In the genomic region with DNA sequence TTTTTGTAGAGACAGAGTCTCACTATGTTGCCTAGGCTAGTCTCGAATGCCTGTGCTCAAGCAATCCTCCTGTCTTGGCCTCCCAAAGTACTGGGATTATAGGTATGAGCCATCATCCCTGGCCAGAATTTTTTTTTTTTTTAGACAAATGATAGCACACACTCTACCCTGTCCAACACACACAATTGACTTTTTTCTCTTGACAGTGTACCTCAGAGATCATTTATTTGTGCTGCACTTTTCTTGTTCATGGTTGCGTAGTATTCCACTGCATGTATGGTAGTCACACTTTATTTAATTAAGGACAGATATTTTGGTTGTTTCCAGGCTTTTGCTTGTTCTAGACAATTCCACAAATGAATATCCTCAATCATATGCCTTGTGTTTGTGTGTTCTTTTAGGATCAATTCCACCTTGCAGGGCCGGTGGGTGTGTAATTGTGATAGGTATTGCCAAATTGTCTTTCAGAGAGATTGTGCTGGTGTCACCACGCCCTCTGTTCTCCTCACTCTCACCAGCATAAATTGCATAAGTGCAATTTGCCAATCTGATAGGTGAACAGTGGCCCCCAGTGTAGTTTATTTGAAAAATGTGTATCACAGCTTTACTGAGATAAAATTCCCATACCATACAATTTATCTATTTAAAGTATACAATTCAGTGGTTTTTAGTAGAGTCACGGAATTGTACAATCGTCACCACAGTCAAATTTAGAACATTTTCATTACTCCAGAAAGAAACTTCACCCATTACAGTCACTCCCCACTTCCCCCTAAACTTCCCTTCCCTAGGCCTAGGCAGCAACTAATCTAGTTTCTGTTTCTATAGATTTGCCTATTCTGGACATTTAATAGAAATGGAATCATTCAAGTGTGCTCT, we compare ENCODE assay signal across 11 cellular contexts. TPM values are rescaled to one million over a fixed set of nuclear protein-coding genes. Genes with fewer than 3 reads are reported as not detected.
DNase-seq lines count a peak whose midpoint lies in the region; ATAC-seq, FAIRE-seq and TF ChIP-seq lines count a peak whose summit lies in the region.
"Had no signal": no experiment of that assay in that cellular context is flagged by ENCODE, and none has a peak within 500 bp of the region (broad histone marks: within the 10 kb centered on the region; RNA-seq: fewer than 3 reads in every experiment).

No MANE protein-coding gene starts in this region.

- no peak overlapping the region for H2AFZ ChIP-seq in K562 (ENCODE audit: low read depth, low read length)
- H2AFZ ChIP-seq: parathyroid adenoma had no signal

- peaks cover 0 to 3% (median 2%) of the 10 kb centered on the region in 3 donors for H3K27me3 Mint-ChIP-seq in CD14-positive monocyte (ENCODE audit: low read depth in 3 of 3)

- BruUV-seq in K562 (replicated peaks; lab: Mats Ljungman, UMichigan): no TSS peak

- peak overlapping the region; percentile 86 to 95 (median 93) for H3K27ac Mint-ChIP-seq in CD14-positive monocyte
- H3K27ac Mint-ChIP-seq: CD8-positive, alpha-beta T cell had no signal

- CTCF ChIA-PET in K562 (lab: Yijun Ruan, JAX; ENCODE audit: low intra/inter-chr PET ratio): interaction anchor here (0.6 kb wide), 1 partner anchor 171 kb away, joined by 3 read pairs; no protein-coding TSS in a partner anchor

- H3K9me1 ChIP-seq in K562 (ENCODE audit: control insufficient read depth, insufficient read depth, low read length): no peaks in the 10 kb centered on the region

- ATAC-seq in GM19455 (IDR thresholded peaks at IDR 0.05; ENCODE audit: unreplicated experiment) (peak; percentile 50), HG03354 (IDR thresholded peaks at IDR 0.05; ENCODE audit: poor library complexity, severe bottlenecking, unreplicated experiment) (peak; percentile 75), K562 (no peak)
- ATAC-seq: CD8-positive, alpha-beta T cell had no signal

- no peak for TF ChIP-seq POLR2A in K562 (conservative IDR thresholded peaks at IDR 0.05)
- no peak for TF ChIP-seq POLR2A in uterus (IDR thresholded peaks at IDR 0.05)

- DNase-seq in CD14-positive monocyte (ENCODE audit: low spot score) (peak; percentile 43), K562 (ENCODE audit: extremely low read depth in 1 of 4, low spot score in 3 of 4) (no peak), HT-29 (ENCODE audit: low spot score) (no peak), uterus (no peak), NCI-H2081 (lab: John Stamatoyannopoulos, UW) (no peak)
- no peak for DNase-seq in stimulated activated CD4-positive, alpha-beta T cell treated with anti-CD3 and anti-CD28 coated beads, Interleukin-2, amount 100 ng/mL, for 24 hours
- DNase-seq: CD8-positive, alpha-beta T cell had no signal

- H3K27me3 ChIP-seq in K562 (ENCODE audit: control insufficient read depth in 2 of 2, insufficient read depth in 2 of 2, low read length in 2 of 2) (no peaks in the 10 kb centered on the region), uterus (no peaks in the 10 kb centered on the region)

- TF ChIP-seq CTCF in CD14-positive monocyte (IDR thresholded peaks at IDR 0.05): no peak
- TF ChIP-seq CTCF in K562 (IDR thresholded peaks at IDR 0.05 in 2 of 3, conservative IDR thresholded peaks at IDR 0.05 in 1 of 3; ENCODE audit: insufficient read depth in 2 of 3, low read depth in 1 of 3, low read length in 3 of 3): no peak
- no peak for TF ChIP-seq CTCF in uterus (IDR thresholded peaks at IDR 0.05)

- H3K36me3 Mint-ChIP-seq in CD14-positive monocyte: peaks cover 33 to 40% of the 10 kb centered on the region in 2 donors
- H3K36me3 Mint-ChIP-seq: CD8-positive, alpha-beta T cell had no signal

- peaks cover 36% of the 10 kb centered on the region for H3K4me1 Mint-ChIP-seq in CD14-positive monocyte

- in situ Hi-C loops in K562 (cut with MboI): no loop called here

- no peak overlapping the region for H3K4me2 ChIP-seq in K562 (ENCODE audit: insufficient read depth, low read length)

- no peaks in the 10 kb centered on the region for H3K79me2 ChIP-seq in K562 (ENCODE audit: control insufficient read depth, insufficient read depth, low read length)
- H3K79me2 ChIP-seq: parathyroid adenoma had no signal

- H4K20me1 ChIP-seq in K562 (replicated peaks; ENCODE audit: control insufficient read depth, insufficient read depth, low read length): peaks cover 7% of the 10 kb centered on the region; the same call in 1 of the 2 replicates

- no peak overlapping the region for H3K9ac ChIP-seq in K562 (ENCODE audit: insufficient read depth in 1 of 2, low read depth in 2 of 2, low read length in 2 of 2)
- H3K9ac ChIP-seq: parathyroid adenoma had no signal

- H3K4me3 ChIP-seq in K562 (no peak overlapping the region), uterus (no peak overlapping the region)

- intact Hi-C loops in CD14-positive monocyte (cut with micrococcal nuclease): loop anchor here in 1 of 2 donors (5.0 kb wide), 1 partner anchor 34 kb away; no protein-coding TSS in a partner anchor
- intact Hi-C loops in K562 (cut with micrococcal nuclease): no loop called here
- intact Hi-C loops in uterus (cut with DNase I; ENCODE audit: low total_unique reads): no loop called here

- H3K36me3 ChIP-seq in K562 (ENCODE audit: control insufficient read depth, insufficient read depth, low read length) (peaks cover 5% of the 10 kb centered on the region; the same call in 1 of the 3 replicates), uterus (no peaks in the 10 kb centered on the region)

- no peaks in the 10 kb centered on the region for H3K9me3 Mint-ChIP-seq in CD14-positive monocyte
- H3K9me3 Mint-ChIP-seq: CD8-positive, alpha-beta T cell had no signal

- H3K4me3 Mint-ChIP-seq in CD14-positive monocyte: peak overlapping the region; percentile 9 to 78
- H3K4me3 Mint-ChIP-seq: CD8-positive, alpha-beta T cell had no signal

- no peak for TF ChIP-seq EP300 in K562 (IDR thresholded peaks at IDR 0.05; ENCODE audit: low read length)

- no peak for FAIRE-seq in K562 (lab: Jason Lieb, UNC)
- FAIRE-seq: astrocyte had no signal

- no peak for TF ChIP-seq RAD21 in K562 (CRISPR knock-in tag; conservative IDR thresholded peaks at IDR 0.05 in 1 of 2, IDR thresholded peaks at IDR 0.05 in 1 of 2)

- 49% methylated on average over 6 of the region's 6 CpGs for WGBS in K562 (ENCODE audit: insufficient coverage, low coverage, missing lambda C conversion rate)

- peaks cover 0 to 24% of the 10 kb centered on the region in 2 experiments; a peak in 2 of 5 replicates for H3K4me1 ChIP-seq in K562 (replicated peaks in 1 of 2; ENCODE audit: control insufficient read depth in 2 of 2, insufficient read depth in 2 of 2, low read length in 2 of 2)
- H3K4me1 ChIP-seq in uterus: no peaks in the 10 kb centered on the region
- H3K4me1 ChIP-seq: parathyroid adenoma had no signal

- H3K27ac ChIP-seq in K562 (ENCODE audit: extremely low read depth, low read depth, low read length): no peak overlapping the region
- no peak overlapping the region for H3K27ac ChIP-seq in uterus
- H3K27ac ChIP-seq: parathyroid adenoma had no signal

- no peaks in the 10 kb centered on the region for H3K9me3 ChIP-seq in K562 (replicated peaks; ENCODE audit: control insufficient read depth, insufficient read depth, low read depth, low read length)
- no peaks in the 10 kb centered on the region for H3K9me3 ChIP-seq in uterus

- POLR2A ChIA-PET in K562 (lab: Yijun Ruan, JAX): interaction anchor here (1.9 kb wide), 1 partner anchor 18 kb away, joined by 7 read pairs; no protein-coding TSS in a partner anchor

TF ChIP-seq in K562, 482 proteins besides CTCF, POLR2A, EP300 and RAD21 (continues in another document):
- TF ChIP-seq RFX1 (IDR thresholded peaks at IDR 0.05) (no peak), KDM1A (IDR thresholded peaks at IDR 0.05) (peak in 1 of 2 experiments; percentile 69; a peak in 1 of 4 replicates), SRF (CRISPR knock-in tag; IDR thresholded peaks at IDR 0.05) (no peak), ADNP (tag; IDR thresholded peaks at IDR 0.05) (0 out of 2 replicates have a peak, but pooled peaks have one; percentile 32), SMARCA5 (IDR thresholded peaks at IDR 0.05) (0 out of 2 replicates have a peak, but pooled peaks have one; percentile 50), RBM25 (IDR thresholded peaks at IDR 0.05; ENCODE audit: low read depth, low read length, severe bottlenecking) (peak; percentile 92), PHF8 (IDR thresholded peaks at IDR 0.05; ENCODE audit: borderline replicate concordance, low read length) (no peak)
- TF ChIP-seq, protein P1, sequence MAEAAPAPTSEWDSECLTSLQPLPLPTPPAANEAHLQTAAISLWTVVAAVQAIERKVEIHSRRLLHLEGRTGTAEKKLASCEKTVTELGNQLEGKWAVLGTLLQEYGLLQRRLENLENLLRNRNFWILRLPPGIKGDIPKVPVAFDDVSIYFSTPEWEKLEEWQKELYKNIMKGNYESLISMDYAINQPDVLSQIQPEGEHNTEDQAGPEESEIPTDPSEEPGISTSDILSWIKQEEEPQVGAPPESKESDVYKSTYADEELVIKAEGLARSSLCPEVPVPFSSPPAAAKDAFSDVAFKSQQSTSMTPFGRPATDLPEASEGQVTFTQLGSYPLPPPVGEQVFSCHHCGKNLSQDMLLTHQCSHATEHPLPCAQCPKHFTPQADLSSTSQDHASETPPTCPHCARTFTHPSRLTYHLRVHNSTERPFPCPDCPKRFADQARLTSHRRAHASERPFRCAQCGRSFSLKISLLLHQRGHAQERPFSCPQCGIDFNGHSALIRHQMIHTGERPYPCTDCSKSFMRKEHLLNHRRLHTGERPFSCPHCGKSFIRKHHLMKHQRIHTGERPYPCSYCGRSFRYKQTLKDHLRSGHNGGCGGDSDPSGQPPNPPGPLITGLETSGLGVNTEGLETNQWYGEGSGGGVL (CRISPR knock-in tag; IDR thresholded peaks at IDR 0.05): no peak

RNA-seq across cellular contexts. Expression of a gene that starts 20.1 kb away (rescaled TPM):
- polyA plus RNA-seq in CD14-positive monocyte: 1 to 10 TPM; 4.9 to 6.8 TPM
- 23.1 and 61.0 TPM in 2 replicates for total RNA-seq in K562 (2011; cell fraction: chromatin; rRNA removed; ENCODE audit: low replicate concordance)
- total RNA-seq in K562 (2011; cell fraction: nucleolus; rRNA removed): 26.7 and 29.4 TPM in 2 replicates
- 20.5 and 28.9 TPM in 2 replicates for total RNA-seq in K562 (2011; cell fraction: nucleoplasm; rRNA removed)
- total RNA-seq in K562 (2014; rRNA removed): 2.0 and 4.7 TPM in 2 replicates
- total RNA-seq in K562 (2014; rRNA removed; fragmentation: Illumina TruSeq; extraction: Trizol): 1.4 and 1.9 TPM in 2 replicates
- total RNA-seq in K562 (2015; rRNA removed; fragmentation: Illumina TruSeq; extraction: Trizol): 2.9 and 3.1 TPM in 2 replicates
- total RNA-seq in K562 (2021): 7.0 and 7.7 TPM in 2 replicates
- polyA plus RNA-seq in K562 (2011; rRNA removed): 8.0 and 8.5 TPM in 2 replicates
- 6.8 and 11.9 TPM in 2 replicates for polyA plus RNA-seq in K562 (2011; cell fraction: cytosol; rRNA removed)
- 45.7 and 78.2 TPM in 2 replicates for polyA plus RNA-seq in K562 (2011; cell fraction: nucleus; rRNA removed)
- 4.7 and 5.8 TPM in 2 replicates for polyA plus RNA-seq in K562 (2012)
- polyA plus RNA-seq in K562 (2014; fragmentation: Illumina TruSeq; extraction: Trizol): 5.4 and 8.3 TPM in 2 replicates
- under 1 TPM; 0.06 to 0.14 TPM for polyA plus RNA-seq in K562 (2014; fragmentation: Nextera tagmentation; extraction: Ambion mirVana)
- polyA plus RNA-seq in K562 (2014; rRNA removed): 4.8 and 5.2 TPM in 2 replicates
- polyA minus RNA-seq in K562 (2011; rRNA and poly(A)+ RNA removed): 5.2 and 16.3 TPM in 2 replicates
- 4.0 and 10.0 TPM in 2 replicates for polyA minus RNA-seq in K562 (2011; cell fraction: cytosol; rRNA and poly(A)+ RNA removed)
- polyA minus RNA-seq in K562 (2011; cell fraction: nucleus; rRNA and poly(A)+ RNA removed): 12.3 and 15.8 TPM in 2 replicates
- total RNA-seq in HT-29 (2014; rRNA removed; shearing (Covaris generic)): 113 and 161 TPM in 2 replicates
- 100 to 1,000 TPM in 1 of 4 donors, 10 to 100 TPM in 3; 25.0 to 110 (median 34.1) TPM for total RNA-seq in uterus
